In the genomic region with DNA sequence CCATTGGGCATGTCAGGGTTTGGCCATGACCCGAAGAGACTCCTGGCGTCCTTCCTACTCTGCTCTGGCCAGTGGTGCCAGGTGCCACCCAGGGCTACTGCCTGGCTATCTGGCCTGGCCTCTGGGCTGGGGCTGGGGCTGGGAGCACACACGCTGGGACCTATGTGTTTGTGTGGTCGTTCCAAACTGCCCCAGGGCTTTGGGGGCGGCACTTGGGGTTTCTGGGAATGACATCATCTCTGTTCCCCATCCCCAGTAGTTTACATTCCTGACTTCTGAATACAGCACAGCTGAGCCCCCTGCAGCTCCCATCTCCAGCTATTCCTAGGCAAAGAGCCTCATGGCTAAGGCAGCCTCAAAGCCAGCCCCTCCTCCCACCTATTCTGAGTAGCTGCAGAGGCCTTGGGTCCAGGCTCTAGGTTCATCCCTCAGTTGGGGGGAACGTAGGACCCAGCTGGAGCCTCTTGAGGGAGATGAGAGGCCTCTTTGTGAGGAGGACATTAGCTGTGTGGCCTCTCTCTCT, we compare ENCODE assay signal across 13 cellular contexts. TPM values are rescaled to one million over a fixed set of nuclear protein-coding genes. Genes with fewer than 3 reads are reported as not detected.
DNase-seq lines count a peak whose midpoint lies in the region; ATAC-seq and TF ChIP-seq lines count a peak whose summit lies in the region.
"Had no signal": no experiment of that assay in that cellular context is flagged by ENCODE, and none has a peak within 500 bp of the region (broad histone marks: within the 10 kb centered on the region; RNA-seq: fewer than 3 reads in every experiment).

No MANE protein-coding gene starts in this region.

- no peak overlapping the region for H3K4me3 Mint-ChIP-seq in natural killer cell
- no peak overlapping the region for H3K4me3 Mint-ChIP-seq in natural killer cell treated with Interleukin-12 subunit alpha and Interleukin-12 subunit beta and Interleukin-15 and Interleukin-18, amount 100 ng/mL, for 72 hours
- no peak overlapping the region for H3K4me3 Mint-ChIP-seq in endodermal cell
- H3K4me3 Mint-ChIP-seq: B cell; naive thymus-derived CD8-positive, alpha-beta T cell had no signal

- H2AFZ ChIP-seq in mesenchymal stem cell (ENCODE audit: low read depth, low read length), result no peak overlapping the region

- H3K9me3 ChIP-seq in endodermal cell (ENCODE audit: control insufficient read depth, low read length) (no peaks in the 10 kb centered on the region), mesenchymal stem cell (ENCODE audit: control insufficient read depth, low read length) (no peaks in the 10 kb centered on the region)
- H3K9me3 ChIP-seq: body of pancreas had no signal

- H3K4me1 ChIP-seq in endodermal cell (ENCODE audit: control insufficient read depth, insufficient read depth, low read length) (no peaks in the 10 kb centered on the region), mesenchymal stem cell (ENCODE audit: control insufficient read depth, insufficient read depth, low read depth, low read length) (peaks cover 45% of the 10 kb centered on the region)
- H3K4me1 ChIP-seq: body of pancreas had no signal

- H3K27me3 Mint-ChIP-seq in natural killer cell (ENCODE audit: low read depth in 2 of 2) (no peaks in the 10 kb centered on the region), endodermal cell (ENCODE audit: insufficient read depth) (no peaks in the 10 kb centered on the region)
- H3K27me3 Mint-ChIP-seq in natural killer cell treated with Interleukin-12 subunit alpha and Interleukin-12 subunit beta and Interleukin-15 and Interleukin-18, amount 100 ng/mL, for 72 hours, result no peaks in the 10 kb centered on the region
- H3K27me3 Mint-ChIP-seq: B cell; naive thymus-derived CD8-positive, alpha-beta T cell had no signal

- ATAC-seq in natural killer cell, result no peak
- ATAC-seq in natural killer cell treated with Interleukin-12 subunit alpha and Interleukin-12 subunit beta and Interleukin-15 and Interleukin-18, amount 100 ng/mL, for 72 hours, result no peak
- no peak for ATAC-seq in GM19395 (IDR thresholded peaks at IDR 0.05; ENCODE audit: unreplicated experiment)
- no peak for ATAC-seq in HG02840 (IDR thresholded peaks at IDR 0.05; ENCODE audit: low FRiP score, unreplicated experiment)
- ATAC-seq: body of pancreas; naive thymus-derived CD8-positive, alpha-beta T cell had no signal

- H2BK12ac ChIP-seq in mesenchymal stem cell (ENCODE audit: low read length in 2 of 2), result no peak overlapping the region

- H3K4me2 ChIP-seq in mesenchymal stem cell (ENCODE audit: low read length, poor library complexity, severe bottlenecking), result no peak overlapping the region

- H3K4me1 Mint-ChIP-seq in natural killer cell, result peaks cover 13 to 52% of the 10 kb centered on the region in 2 donors
- H3K4me1 Mint-ChIP-seq in natural killer cell treated with Interleukin-12 subunit alpha and Interleukin-12 subunit beta and Interleukin-15 and Interleukin-18, amount 100 ng/mL, for 72 hours (ENCODE audit: low read depth in 2 of 2), result peaks cover 12 to 27% of the 10 kb centered on the region in 2 donors
- H3K4me1 Mint-ChIP-seq in endodermal cell, result peaks cover 23% of the 10 kb centered on the region

- no peak overlapping the region for H4K8ac ChIP-seq in mesenchymal stem cell (ENCODE audit: low read length)

- H3K9me3 Mint-ChIP-seq in natural killer cell (no peaks in the 10 kb centered on the region), endodermal cell (no peaks in the 10 kb centered on the region)
- no peaks in the 10 kb centered on the region for H3K9me3 Mint-ChIP-seq in natural killer cell treated with Interleukin-12 subunit alpha and Interleukin-12 subunit beta and Interleukin-15 and Interleukin-18, amount 100 ng/mL, for 72 hours
- H3K9me3 Mint-ChIP-seq: naive thymus-derived CD8-positive, alpha-beta T cell had no signal

- peaks cover 14% of the 10 kb centered on the region for H3K79me1 ChIP-seq in mesenchymal stem cell (replicated peaks; ENCODE audit: low read length, poor library complexity, severe bottlenecking)

- no peaks in the 10 kb centered on the region for H3K27me3 ChIP-seq in endodermal cell (ENCODE audit: control insufficient read depth, insufficient read depth, low read length, poor library complexity, severe bottlenecking)
- H3K27me3 ChIP-seq in mesenchymal stem cell (ENCODE audit: control insufficient read depth in 1 of 2, insufficient read depth in 1 of 2, low read length in 2 of 2), result no peaks in the 10 kb centered on the region
- H3K27me3 ChIP-seq: body of pancreas had no signal

- H3K36me3 ChIP-seq in endodermal cell (ENCODE audit: control insufficient read depth, insufficient read depth, low read length), result peaks cover 12% of the 10 kb centered on the region
- H3K36me3 ChIP-seq in mesenchymal stem cell (ENCODE audit: control insufficient read depth in 1 of 2, insufficient read depth in 2 of 2, low read depth in 1 of 2, low read length in 2 of 2), result peaks cover 58 to 69% of the 10 kb centered on the region in 2 experiments

- H3K14ac ChIP-seq in mesenchymal stem cell (ENCODE audit: low read length in 2 of 2), result no peak overlapping the region

- H3K4me3 ChIP-seq in endodermal cell (ENCODE audit: low read length) (no peak overlapping the region), mesenchymal stem cell (ENCODE audit: insufficient read depth in 1 of 2, low read depth in 1 of 2, low read length in 2 of 2) (no peak overlapping the region)
- H3K4me3 ChIP-seq: body of pancreas had no signal

- no peak overlapping the region for H2BK120ac ChIP-seq in mesenchymal stem cell (ENCODE audit: low read depth, low read length)

- no peak overlapping the region for H3K4ac ChIP-seq in mesenchymal stem cell (ENCODE audit: low read depth in 1 of 2, low read length in 2 of 2)

- WGBS in endodermal cell (ENCODE audit: insufficient coverage in 1 of 2, insufficient read length in 1 of 2), 2 experiments, result 57 to 88% methylated on average over 4 to 6 of the region's 6 CpGs
- 40% methylated on average over 5 of the region's 6 CpGs for WGBS in mesenchymal stem cell

- TF ChIP-seq CTCF in natural killer cell (IDR thresholded peaks at IDR 0.05) (no peak), endodermal cell (conservative IDR thresholded peaks at IDR 0.05) (no peak)

- peak overlapping the region; percentile 61 for H2AK5ac ChIP-seq in mesenchymal stem cell (ENCODE audit: low read length, severe bottlenecking)

- H3K27ac Mint-ChIP-seq in natural killer cell (peak overlapping the region; percentile 50 to 68), endodermal cell (peak overlapping the region; percentile 75)
- H3K27ac Mint-ChIP-seq in natural killer cell treated with Interleukin-12 subunit alpha and Interleukin-12 subunit beta and Interleukin-15 and Interleukin-18, amount 100 ng/mL, for 72 hours, result peak overlapping the region in 1 of 2 donors; percentile 48

- H3K23ac ChIP-seq in mesenchymal stem cell (ENCODE audit: low read length in 2 of 2), result no peak overlapping the region

- H3K9ac ChIP-seq in endodermal cell (ENCODE audit: extremely low read depth, low read length, poor library complexity, severe bottlenecking) (no peak overlapping the region), mesenchymal stem cell (ENCODE audit: low read length) (peak overlapping the region; percentile 6)

- H3K18ac ChIP-seq in mesenchymal stem cell (ENCODE audit: low read depth in 1 of 2, low read length in 2 of 2), result peak overlapping the region in 1 of 2 experiments; percentile 54

- no peak overlapping the region for H2BK5ac ChIP-seq in mesenchymal stem cell (ENCODE audit: low read depth, low read length, poor library complexity, severe bottlenecking)

- no peak overlapping the region for H2BK15ac ChIP-seq in mesenchymal stem cell (ENCODE audit: low read depth, poor library complexity, severe bottlenecking)

- H3K27ac ChIP-seq in endodermal cell (ENCODE audit: low read depth, low read length), result peak overlapping the region; percentile 44
- H3K27ac ChIP-seq in mesenchymal stem cell (ENCODE audit: low read length, poor library complexity, severe bottlenecking), result peak overlapping the region; percentile 65
- H3K27ac ChIP-seq: body of pancreas, VCaP had no signal

- H4K91ac ChIP-seq in mesenchymal stem cell (ENCODE audit: low read length), result no peak overlapping the region

- intact Hi-C loops in natural killer cell (cut with micrococcal nuclease), result no loop called here

- no peak for DNase-seq in natural killer cell
- DNase-seq in natural killer cell treated with Interleukin-12 subunit alpha and Interleukin-12 subunit beta and Interleukin-15 and Interleukin-18, amount 100 ng/mL, for 72 hours (ENCODE audit: low spot score), result no peak
- peak; percentile 83 for DNase-seq in endodermal cell
- peak; percentile 89 for DNase-seq in mesenchymal stem cell
- no peak for DNase-seq in NCI-H2029 (lab: John Stamatoyannopoulos, UW)
- no peak for DNase-seq in stimulated activated CD4-positive, alpha-beta T cell treated with anti-CD3 and anti-CD28 coated beads, Interleukin-1b, Interleukin-23, amount 100 ng/mL, for 48 hours
- DNase-seq: body of pancreas; naive thymus-derived CD8-positive, alpha-beta T cell; NCI-H2171 treated with DMSO at 0.1 percent for 48 hours had no signal

- H3K36me3 Mint-ChIP-seq in natural killer cell (no peaks in the 10 kb centered on the region), endodermal cell (ENCODE audit: low read depth) (peaks cover 20% of the 10 kb centered on the region)
- peaks cover 4% of the 10 kb centered on the region for H3K36me3 Mint-ChIP-seq in natural killer cell treated with Interleukin-12 subunit alpha and Interleukin-12 subunit beta and Interleukin-15 and Interleukin-18, amount 100 ng/mL, for 72 hours

RNA-seq across cellular contexts. Expression of a gene that starts 24.3 kb away (rescaled TPM):
- 10 to 100 TPM; 35.3 to 53.4 (median 49.8) TPM for total RNA-seq in natural killer cell
- 10 to 100 TPM; 31.2 to 47.2 TPM for total RNA-seq in natural killer cell treated with Interleukin-12 subunit alpha and Interleukin-12 subunit beta and Interleukin-15 and Interleukin-18, amount 100 ng/mL, for 72 hours
- 10 to 100 TPM; 10.2 to 12.9 TPM for total RNA-seq in endodermal cell
- polyA plus RNA-seq in endodermal cell (2013, experiment 1 of 2), result 10.9 TPM
- polyA plus RNA-seq in endodermal cell (2013, experiment 2 of 2), result 10.4 TPM
- 16.3 TPM for polyA plus RNA-seq in mesenchymal stem cell (2013, experiment 1 of 2)
- polyA plus RNA-seq in mesenchymal stem cell (2013, experiment 2 of 2), result 17.0 TPM

RNA-seq across cellular contexts. Expression of a gene that starts 40.6 kb away (rescaled TPM):
- total RNA-seq in natural killer cell (10 to 100 TPM in 1 of 3 donors, 1 to 10 TPM in 2; 6.2 to 23.9 (median 9.7) TPM), endodermal cell (10 to 100 TPM; 60.7 to 64.6 TPM)
- total RNA-seq in natural killer cell treated with Interleukin-12 subunit alpha and Interleukin-12 subunit beta and Interleukin-15 and Interleukin-18, amount 100 ng/mL, for 72 hours, result 10 to 100 TPM; 24.7 to 91.9 TPM
- 46.2 TPM for polyA plus RNA-seq in endodermal cell (2013, experiment 1 of 2)
- 44.8 TPM for polyA plus RNA-seq in endodermal cell (2013, experiment 2 of 2)
- polyA plus RNA-seq in mesenchymal stem cell (2013, experiment 1 of 2), result 0.94 TPM
- polyA plus RNA-seq in mesenchymal stem cell (2013, experiment 2 of 2), result 1.0 TPM
- total RNA-seq: body of pancreas had no signal

RNA-seq across cellular contexts. Expression of a gene that starts 45.6 kb away (rescaled TPM):
- 10 to 100 TPM; 13.7 to 16.2 (median 13.9) TPM for total RNA-seq in natural killer cell
- 1 to 10 TPM; 3.1 to 5.0 TPM for total RNA-seq in natural killer cell treated with Interleukin-12 subunit alpha and Interleukin-12 subunit beta and Interleukin-15 and Interleukin-18, amount 100 ng/mL, for 72 hours
- total RNA-seq in endodermal cell, result 10 to 100 TPM; 22.5 to 30.0 TPM
- 6.2 TPM for polyA plus RNA-seq in endodermal cell (2013, experiment 1 of 2)
- 8.7 TPM for polyA plus RNA-seq in endodermal cell (2013, experiment 2 of 2)
- 2.1 TPM for polyA plus RNA-seq in mesenchymal stem cell (2013, experiment 1 of 2)
- 2.1 TPM for polyA plus RNA-seq in mesenchymal stem cell (2013, experiment 2 of 2)

Comparison
In these comparisons a context has a peak if more than half of its experiments do, and no peak if none do; other contexts are left out.
1. DNase-seq: peak in endodermal cell (single experiment) and mesenchymal stem cell (single experiment); none in natural killer cell (single experiment), natural killer cell treated with Interleukin-12 subunit alpha and Interleukin-12 subunit beta and Interleukin-15 and Interleukin-18, amount 100 ng/mL, for 72 hours (single experiment), NCI-H2029 (single experiment) and stimulated activated CD4-positive, alpha-beta T cell treated with anti-CD3 and anti-CD28 coated beads, Interleukin-1b, Interleukin-23, amount 100 ng/mL, for 48 hours (single experiment).